Comparison of ENCODE assay signal across 8 cellular contexts in the genomic region with DNA sequence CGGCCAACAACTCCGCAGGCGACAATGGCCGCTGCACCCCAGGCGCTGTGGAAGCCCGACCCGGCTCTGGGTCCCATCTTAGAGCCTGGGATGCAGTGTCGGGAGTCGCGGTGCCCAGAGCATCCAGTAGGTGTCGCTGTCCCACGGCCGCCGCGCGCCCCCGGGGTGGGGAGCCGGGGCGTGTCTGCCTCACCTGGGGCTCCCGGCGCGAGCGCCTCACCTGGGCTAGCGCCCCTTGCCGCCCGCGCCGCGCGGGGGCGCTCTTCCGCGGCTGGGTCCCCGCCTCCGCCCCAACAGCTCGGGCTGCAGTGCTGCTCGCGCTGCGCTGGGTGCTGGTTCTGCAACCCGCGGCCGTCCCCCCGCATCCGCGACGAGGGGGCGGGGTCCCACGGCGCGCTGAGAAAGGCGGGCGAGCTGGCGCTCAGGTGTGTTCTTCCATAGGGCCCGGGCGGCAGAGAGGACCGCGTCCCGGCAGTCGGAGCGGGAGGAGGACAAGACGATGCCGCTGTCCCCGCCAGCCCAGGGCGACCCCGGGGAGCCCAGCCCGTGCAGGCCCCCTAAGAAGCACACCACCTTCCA. TPM values are rescaled to one million over a fixed set of nuclear protein-coding genes. Genes with fewer than 3 reads are reported as not detected.
A peak's percentile ranks its signal among the peaks of the same experiment; 100 is the strongest.
DNase-seq lines count a peak whose midpoint lies in the region; ATAC-seq and TF ChIP-seq lines count a peak whose summit lies in the region.

A gene with protein sequence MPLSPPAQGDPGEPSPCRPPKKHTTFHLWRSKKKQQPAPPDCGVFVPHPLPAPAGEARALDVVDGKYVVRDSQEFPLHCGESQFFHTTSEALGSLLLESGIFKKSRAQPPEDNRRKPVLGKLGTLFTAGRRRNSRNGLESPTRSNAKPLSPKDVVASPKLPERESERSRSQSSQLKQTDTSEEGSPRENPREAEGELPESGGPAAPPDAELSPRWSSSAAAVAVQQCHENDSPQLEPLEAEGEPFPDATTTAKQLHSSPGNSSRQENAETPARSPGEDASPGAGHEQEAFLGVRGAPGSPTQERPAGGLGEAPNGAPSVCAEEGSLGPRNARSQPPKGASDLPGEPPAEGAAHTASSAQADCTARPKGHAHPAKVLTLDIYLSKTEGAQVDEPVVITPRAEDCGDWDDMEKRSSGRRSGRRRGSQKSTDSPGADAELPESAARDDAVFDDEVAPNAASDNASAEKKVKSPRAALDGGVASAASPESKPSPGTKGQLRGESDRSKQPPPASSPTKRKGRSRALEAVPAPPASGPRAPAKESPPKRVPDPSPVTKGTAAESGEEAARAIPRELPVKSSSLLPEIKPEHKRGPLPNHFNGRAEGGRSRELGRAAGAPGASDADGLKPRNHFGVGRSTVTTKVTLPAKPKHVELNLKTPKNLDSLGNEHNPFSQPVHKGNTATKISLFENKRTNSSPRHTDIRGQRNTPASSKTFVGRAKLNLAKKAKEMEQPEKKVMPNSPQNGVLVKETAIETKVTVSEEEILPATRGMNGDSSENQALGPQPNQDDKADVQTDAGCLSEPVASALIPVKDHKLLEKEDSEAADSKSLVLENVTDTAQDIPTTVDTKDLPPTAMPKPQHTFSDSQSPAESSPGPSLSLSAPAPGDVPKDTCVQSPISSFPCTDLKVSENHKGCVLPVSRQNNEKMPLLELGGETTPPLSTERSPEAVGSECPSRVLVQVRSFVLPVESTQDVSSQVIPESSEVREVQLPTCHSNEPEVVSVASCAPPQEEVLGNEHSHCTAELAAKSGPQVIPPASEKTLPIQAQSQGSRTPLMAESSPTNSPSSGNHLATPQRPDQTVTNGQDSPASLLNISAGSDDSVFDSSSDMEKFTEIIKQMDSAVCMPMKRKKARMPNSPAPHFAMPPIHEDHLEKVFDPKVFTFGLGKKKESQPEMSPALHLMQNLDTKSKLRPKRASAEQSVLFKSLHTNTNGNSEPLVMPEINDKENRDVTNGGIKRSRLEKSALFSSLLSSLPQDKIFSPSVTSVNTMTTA (N-terminal part only) (plus strand): TSS at position 308 of the 579 bp plus-strand sequence. CDS start 192 bp downstream, at position 500.

- peaks cover 4% of the 10 kb centered on the region for H3K27me3 Mint-ChIP-seq in GM23338 (ENCODE audit: insufficient read depth, low read depth, poor library complexity)
- H3K27me3 Mint-ChIP-seq in immature natural killer cell (ENCODE audit: low read depth in 3 of 3) = peaks cover 16 to 30% (median 19%) of the 10 kb centered on the region in 3 donors

- ATAC-seq in GM23338 (peak; percentile 95), HG02938 (IDR thresholded peaks at IDR 0.05; ENCODE audit: unreplicated experiment) (no peak)

- in situ Hi-C loops in T47D (cut with HindIII; ENCODE audit: low pct_unique_long_range_greater_than_20kb, low sequenced_read_pairs) = no loop called here

- no peaks in the 10 kb centered on the region for H3K79me2 ChIP-seq in GM23338 (replicated peaks; ENCODE audit: insufficient read depth)

- H3K27ac ChIP-seq in GM23338 (ENCODE audit: low read depth) (no peak within 1 kb of the TSS), VCaP (peak within 1 kb of the TSS; percentile 96)

- peaks cover 5% of the 10 kb centered on the region; the same call in 1 of the 2 replicates for H3K4me1 ChIP-seq in GM23338 (ENCODE audit: insufficient read depth)

- TF ChIP-seq CTCF in GM23338 (conservative IDR thresholded peaks at IDR 0.05; ENCODE audit: low read depth in 2 of 2) = peak; percentile 73 to 87
- peak; percentile 100 for TF ChIP-seq CTCF in VCaP (conservative IDR thresholded peaks at IDR 0.05)

- H2AFZ ChIP-seq in GM23338 = peak within 1 kb of the TSS; percentile 95

- H3K9me2 ChIP-seq in GM23338 (ENCODE audit: insufficient read depth) = no peaks in the 10 kb centered on the region; the same call in 1 of the 2 replicates

- H3F3A ChIP-seq in GM23338 (replicated peaks; ENCODE audit: low read depth) = no peaks in the 10 kb centered on the region

- H3K27ac Mint-ChIP-seq in GM23338 (no peak within 1 kb of the TSS), immature natural killer cell (no peak within 1 kb of the TSS)

- H3K4me3 ChIP-seq in GM23338 = peak within 1 kb of the TSS; percentile 82

- peak; percentile 92 for DNase-seq in D341Med (ENCODE audit: low spot score)
- peak; percentile 86 for DNase-seq in GM23338 (ENCODE audit: low spot score)
- DNase-seq in NCI-H1436 (lab: John Stamatoyannopoulos, UW) = peak; percentile 75
- DNase-seq in T47D (ENCODE audit: low read depth in 1 of 2, low spot score in 1 of 2) = peak; percentile 78 to 92
- peak; percentile 46 to 54 (median 53) for DNase-seq in immature natural killer cell
- DNase-seq in stimulated activated CD4-positive, alpha-beta T cell treated with anti-CD3 and anti-CD28 coated beads, Interleukin-12 subunit alpha, Interleukin-12 subunit beta, amount 100 ng/mL, for 48 hours (ENCODE audit: low read depth in 2 of 3, low spot score in 1 of 3) = peak; percentile 47 to 77 (median 50)

- peak within 1 kb of the TSS; percentile 92 for H3K4me2 ChIP-seq in GM23338

- H4K20me1 ChIP-seq in GM23338 (replicated peaks; ENCODE audit: insufficient read depth) = no peaks in the 10 kb centered on the region

- no peaks in the 10 kb centered on the region for H3K36me3 ChIP-seq in GM23338 (ENCODE audit: insufficient read depth)

- H3K4me1 Mint-ChIP-seq in GM23338 (peaks cover 7% of the 10 kb centered on the region), immature natural killer cell (peaks cover 11% of the 10 kb centered on the region in 2 donors)

- peaks cover 11% of the 10 kb centered on the region for H3K27me3 ChIP-seq in GM23338 (ENCODE audit: insufficient read depth)

- H3K36me3 Mint-ChIP-seq in GM23338 (ENCODE audit: low read depth) (peaks cover 2% of the 10 kb centered on the region; the same call in 1 of the 3 replicates), immature natural killer cell (no peaks in the 10 kb centered on the region)

- H3K9me3 Mint-ChIP-seq in GM23338 (no peaks in the 10 kb centered on the region), immature natural killer cell (peaks cover 0 to 3% (median 0%) of the 10 kb centered on the region in 6 donors)

- H3K4me3 Mint-ChIP-seq in GM23338 = peak within 1 kb of the TSS; percentile 86
- H3K4me3 Mint-ChIP-seq in immature natural killer cell = peak within 1 kb of the TSS; percentile 77 to 86 (median 81)

TF ChIP-seq in GM23338, 12 proteins besides CTCF, POLR2A, EP300 and RAD21 (continues in another document):
- TF ChIP-seq POLR2AphosphoS5 (IDR thresholded peaks at IDR 0.05; ENCODE audit: low read depth) (peak; percentile 48; the same call in 1 of the 2 replicates), JUNB (IDR thresholded peaks at IDR 0.05; ENCODE audit: unreplicated experiment) (no peak), CREB1 (CRISPR knock-in tag; IDR thresholded peaks at IDR 0.05; ENCODE audit: low read depth) (peak; percentile 71), NANOG (IDR thresholded peaks at IDR 0.05; ENCODE audit: borderline replicate concordance) (no peak), STAT1 (IDR thresholded peaks at IDR 0.05; ENCODE audit: unreplicated experiment) (no peak)
- TF ChIP-seq, protein P1, sequence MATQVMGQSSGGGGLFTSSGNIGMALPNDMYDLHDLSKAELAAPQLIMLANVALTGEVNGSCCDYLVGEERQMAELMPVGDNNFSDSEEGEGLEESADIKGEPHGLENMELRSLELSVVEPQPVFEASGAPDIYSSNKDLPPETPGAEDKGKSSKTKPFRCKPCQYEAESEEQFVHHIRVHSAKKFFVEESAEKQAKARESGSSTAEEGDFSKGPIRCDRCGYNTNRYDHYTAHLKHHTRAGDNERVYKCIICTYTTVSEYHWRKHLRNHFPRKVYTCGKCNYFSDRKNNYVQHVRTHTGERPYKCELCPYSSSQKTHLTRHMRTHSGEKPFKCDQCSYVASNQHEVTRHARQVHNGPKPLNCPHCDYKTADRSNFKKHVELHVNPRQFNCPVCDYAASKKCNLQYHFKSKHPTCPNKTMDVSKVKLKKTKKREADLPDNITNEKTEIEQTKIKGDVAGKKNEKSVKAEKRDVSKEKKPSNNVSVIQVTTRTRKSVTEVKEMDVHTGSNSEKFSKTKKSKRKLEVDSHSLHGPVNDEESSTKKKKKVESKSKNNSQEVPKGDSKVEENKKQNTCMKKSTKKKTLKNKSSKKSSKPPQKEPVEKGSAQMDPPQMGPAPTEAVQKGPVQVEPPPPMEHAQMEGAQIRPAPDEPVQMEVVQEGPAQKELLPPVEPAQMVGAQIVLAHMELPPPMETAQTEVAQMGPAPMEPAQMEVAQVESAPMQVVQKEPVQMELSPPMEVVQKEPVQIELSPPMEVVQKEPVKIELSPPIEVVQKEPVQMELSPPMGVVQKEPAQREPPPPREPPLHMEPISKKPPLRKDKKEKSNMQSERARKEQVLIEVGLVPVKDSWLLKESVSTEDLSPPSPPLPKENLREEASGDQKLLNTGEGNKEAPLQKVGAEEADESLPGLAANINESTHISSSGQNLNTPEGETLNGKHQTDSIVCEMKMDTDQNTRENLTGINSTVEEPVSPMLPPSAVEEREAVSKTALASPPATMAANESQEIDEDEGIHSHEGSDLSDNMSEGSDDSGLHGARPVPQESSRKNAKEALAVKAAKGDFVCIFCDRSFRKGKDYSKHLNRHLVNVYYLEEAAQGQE (IDR thresholded peaks at IDR 0.05; ENCODE audit: unreplicated experiment) = no peak
- TF ChIP-seq, protein P2, sequence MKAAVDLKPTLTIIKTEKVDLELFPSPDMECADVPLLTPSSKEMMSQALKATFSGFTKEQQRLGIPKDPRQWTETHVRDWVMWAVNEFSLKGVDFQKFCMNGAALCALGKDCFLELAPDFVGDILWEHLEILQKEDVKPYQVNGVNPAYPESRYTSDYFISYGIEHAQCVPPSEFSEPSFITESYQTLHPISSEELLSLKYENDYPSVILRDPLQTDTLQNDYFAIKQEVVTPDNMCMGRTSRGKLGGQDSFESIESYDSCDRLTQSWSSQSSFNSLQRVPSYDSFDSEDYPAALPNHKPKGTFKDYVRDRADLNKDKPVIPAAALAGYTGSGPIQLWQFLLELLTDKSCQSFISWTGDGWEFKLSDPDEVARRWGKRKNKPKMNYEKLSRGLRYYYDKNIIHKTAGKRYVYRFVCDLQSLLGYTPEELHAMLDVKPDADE (IDR thresholded peaks at IDR 0.05) = no peak

RNA-seq across cellular contexts. Expression of the gene that starts here (rescaled TPM):
- 17.2 and 19.3 TPM in 2 replicates for total RNA-seq in GM23338 (2014; rRNA removed; shearing (Covaris generic))
- polyA plus RNA-seq in GM23338 (2016; fragmentation: Nextera tagmentation; extraction: Ambion mirVana) = 3.4 and 3.7 TPM in 2 replicates
- 1 to 10 TPM in 2 of 3 donors, under 1 TPM in 1; 0.42 to 8.4 (median 3.2) TPM for polyA plus RNA-seq in immature natural killer cell
